In the genomic region with DNA sequence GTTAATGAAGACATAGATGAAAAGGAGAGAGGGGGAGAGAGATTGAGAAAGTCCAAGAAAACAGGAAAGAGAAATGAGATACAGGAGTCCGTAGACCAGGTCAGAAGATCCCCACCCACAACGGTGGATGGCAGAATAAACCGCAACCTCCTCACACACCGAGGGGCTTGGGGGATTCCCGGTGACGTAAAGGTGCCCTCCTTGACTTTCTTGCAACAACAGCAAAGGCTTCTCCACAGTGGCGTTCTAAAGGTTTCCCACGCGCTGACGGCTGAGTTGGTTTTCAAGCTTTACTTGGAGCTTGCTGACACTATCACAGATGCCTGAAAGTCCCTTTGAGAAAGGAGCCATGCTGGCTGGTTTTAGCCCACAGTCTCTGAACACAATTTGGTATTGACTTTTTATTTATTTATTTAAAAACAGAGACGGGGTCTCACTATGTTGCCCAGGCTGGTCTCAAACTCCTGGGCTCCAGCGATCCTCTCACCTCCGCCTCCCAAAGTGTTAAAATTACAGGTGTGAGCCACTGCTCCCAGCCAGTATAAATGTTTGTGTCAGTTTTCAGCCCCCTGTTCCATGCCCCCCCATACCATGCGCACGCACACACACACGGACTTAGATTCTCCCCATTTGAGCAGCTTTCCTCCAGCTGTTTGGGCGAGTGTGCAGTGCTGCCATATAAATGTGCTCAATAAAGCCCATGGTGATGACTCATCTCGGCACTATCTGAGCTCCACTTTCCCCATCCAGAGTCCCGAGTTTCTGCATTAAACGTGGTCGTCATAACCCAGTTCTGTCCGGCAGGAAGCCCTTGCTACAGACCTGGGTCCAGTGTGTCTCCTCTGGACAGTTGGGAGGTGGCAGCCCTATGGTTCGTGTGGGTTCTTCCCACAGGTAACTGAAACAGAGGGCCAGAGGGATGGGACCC, we compare ENCODE assay signal across 8 cellular contexts. TPM values are rescaled to one million over a fixed set of nuclear protein-coding genes. Genes with fewer than 3 reads are reported as not detected.
DNase-seq lines count a peak whose midpoint lies in the region; ATAC-seq and TF ChIP-seq lines count a peak whose summit lies in the region.

No MANE protein-coding gene starts in this region.

- H4K91ac ChIP-seq in trophoblast cell (ENCODE audit: low read depth, low read length) = no peak overlapping the region

- DNase-seq in D341Med (ENCODE audit: low spot score) (peak; percentile 24), lower lobe of right lung (no peak), NCI-H2227 treated with DMSO at 0.1 percent for 48 hours (lab: John Stamatoyannopoulos, UW) (no peak), trophoblast cell (no peak), pons (ENCODE audit: low spot score) (no peak), mammary epithelial cell (no peak)
- DNase-seq in activated CD4-positive, alpha-beta T cell treated with anti-CD3 and anti-CD28 coated beads, Interleukin-2, amount 50 U/mL, for 1 hour = peak; percentile 34

- TF ChIP-seq CTCF in lower lobe of right lung (IDR thresholded peaks at IDR 0.05) (no peak), mammary epithelial cell (conservative IDR thresholded peaks at IDR 0.05 in 1 of 2, IDR thresholded peaks at IDR 0.05 in 1 of 2; ENCODE audit: extremely low read depth in 1 of 2, insufficient read depth in 1 of 2, low read depth in 1 of 2, low read length in 2 of 2) (no peak)

- BruUV-seq in mammary epithelial cell (replicated peaks; lab: Mats Ljungman, UMichigan) = no TSS peak

- no peaks in the 10 kb centered on the region for H3K79me1 ChIP-seq in trophoblast cell (ENCODE audit: low read length)

- no peak overlapping the region for H2BK12ac ChIP-seq in trophoblast cell (ENCODE audit: low read length)

- H3K36me3 ChIP-seq in lower lobe of right lung = no peaks in the 10 kb centered on the region
- no peaks in the 10 kb centered on the region for H3K36me3 ChIP-seq in trophoblast cell (ENCODE audit: control insufficient read depth in 1 of 2, insufficient read depth in 2 of 2, low read length in 2 of 2)
- no peaks in the 10 kb centered on the region for H3K36me3 ChIP-seq in mammary epithelial cell (ENCODE audit: insufficient read depth, low read length)

- H4K12ac ChIP-seq in trophoblast cell (ENCODE audit: low read depth, low read length) = no peak overlapping the region

- H3K9ac ChIP-seq in trophoblast cell (ENCODE audit: low read length) = no peak overlapping the region
- no peak overlapping the region for H3K9ac ChIP-seq in mammary epithelial cell (ENCODE audit: insufficient read depth, low read length)

- WGBS in trophoblast cell (ENCODE audit: extremely low coverage, insufficient coverage, insufficient read length) = no CpG with 5 or more reads among the region's 23 CpGs
- 88% methylated on average over 16 of the region's 23 CpGs for WGBS in mammary epithelial cell (ENCODE audit: low coverage, missing lambda C conversion rate)

- no peak overlapping the region for H2BK5ac ChIP-seq in trophoblast cell (ENCODE audit: low read depth, low read length, poor library complexity)

- no peak overlapping the region for H3K14ac ChIP-seq in trophoblast cell (ENCODE audit: low read length)

- H3K27ac ChIP-seq in lower lobe of right lung (peak overlapping the region; percentile 73), trophoblast cell (ENCODE audit: low read depth, low read length) (no peak overlapping the region), mammary epithelial cell (ENCODE audit: insufficient read depth, low read depth, low read length) (no peak overlapping the region)

- H3K4me3 ChIP-seq in lower lobe of right lung = no peak overlapping the region
- no peak overlapping the region for H3K4me3 ChIP-seq in trophoblast cell (ENCODE audit: low read depth, low read length)
- no peak overlapping the region for H3K4me3 ChIP-seq in mammary epithelial cell (replicated peaks in 1 of 3; ENCODE audit: insufficient read depth in 1 of 3, low read depth in 2 of 3, low read length in 3 of 3)

- intact Hi-C loops in lower lobe of right lung (cut with DNase I) (no loop called here), mammary epithelial cell (cut with micrococcal nuclease) (no loop called here)

- H3K4ac ChIP-seq in trophoblast cell (ENCODE audit: low read depth, low read length) = no peak overlapping the region

- no peaks in the 10 kb centered on the region for H4K20me1 ChIP-seq in mammary epithelial cell (ENCODE audit: insufficient read depth, low read length)

- in situ Hi-C loops in mammary epithelial cell (cut with MboI; ENCODE audit: low sequenced_read_pairs in 2 of 2) = no loop called here

- H3K4me2 ChIP-seq in trophoblast cell (ENCODE audit: low read length) (no peak overlapping the region), mammary epithelial cell (ENCODE audit: insufficient read depth, low read depth, low read length) (no peak overlapping the region)

- no peak overlapping the region for H3K18ac ChIP-seq in trophoblast cell (ENCODE audit: low read length)

- H3K79me2 ChIP-seq in trophoblast cell (ENCODE audit: control insufficient read depth, insufficient read depth, low read length, poor library complexity) (no peaks in the 10 kb centered on the region), mammary epithelial cell (ENCODE audit: insufficient read depth, low read length) (no peaks in the 10 kb centered on the region)

- H3K27me3 ChIP-seq in lower lobe of right lung (ENCODE audit: low read depth) = no peaks in the 10 kb centered on the region
- H3K27me3 ChIP-seq in trophoblast cell (ENCODE audit: insufficient read depth, low read length) = no peaks in the 10 kb centered on the region
- H3K27me3 ChIP-seq in mammary epithelial cell (ENCODE audit: insufficient read depth, low read length) = no peaks in the 10 kb centered on the region

- CTCF ChIA-PET in mammary epithelial cell (lab: Charles Lee; ENCODE audit: low non-redundant PET) = no interaction called here

- no peak overlapping the region for H2AK5ac ChIP-seq in trophoblast cell (ENCODE audit: low read length)

- no peak overlapping the region for H2AFZ ChIP-seq in trophoblast cell (ENCODE audit: insufficient read depth, low read length, poor library complexity)
- no peak overlapping the region for H2AFZ ChIP-seq in mammary epithelial cell (ENCODE audit: low read depth, low read length)

- dilution Hi-C loops in mammary epithelial cell (cut with HindIII; ENCODE audit: low sequenced_read_pairs) = no loop called here

- no peak overlapping the region for H4K8ac ChIP-seq in trophoblast cell (ENCODE audit: low read depth, low read length)

- ATAC-seq in GM21737 (IDR thresholded peaks at IDR 0.05; ENCODE audit: unreplicated experiment) = peak; percentile 58
- no peak for ATAC-seq in lower lobe of right lung

- no peak overlapping the region for H3K23ac ChIP-seq in trophoblast cell (ENCODE audit: low read length)

- no peaks in the 10 kb centered on the region for H3K9me3 ChIP-seq in lower lobe of right lung
- no peaks in the 10 kb centered on the region for H3K9me3 ChIP-seq in trophoblast cell (ENCODE audit: insufficient read depth, low read depth, low read length)
- no peaks in the 10 kb centered on the region for H3K9me3 ChIP-seq in mammary epithelial cell (replicated peaks; ENCODE audit: insufficient read depth, low read length)

- H3K4me1 ChIP-seq in lower lobe of right lung = peaks cover 46% of the 10 kb centered on the region
- peaks cover 0 to 9% of the 10 kb centered on the region in 2 experiments for H3K4me1 ChIP-seq in trophoblast cell (ENCODE audit: control insufficient read depth in 1 of 2, insufficient read depth in 2 of 2, low read length in 2 of 2)
- H3K4me1 ChIP-seq in mammary epithelial cell (ENCODE audit: insufficient read depth, low read length) = peaks cover 15% of the 10 kb centered on the region

- H2BK120ac ChIP-seq in trophoblast cell (ENCODE audit: insufficient read depth, low read length, poor library complexity) = no peak overlapping the region

RNA-seq across cellular contexts. Expression of a gene that starts 33.0 kb away (rescaled TPM):
- 146 TPM for total RNA-seq in lower lobe of right lung
- polyA plus RNA-seq in trophoblast cell (2013) = 71.4 and 71.6 TPM in 2 replicates
- total RNA-seq in mammary epithelial cell = 10 to 100 TPM; 66.0 to 67.6 TPM
- polyA plus RNA-seq in mammary epithelial cell = 34.8 TPM
- 53.9 TPM for polyA minus RNA-seq in mammary epithelial cell

Comparison
In these comparisons a context has a peak if more than half of its experiments do, and no peak if none do; other contexts are left out.
1. DNase-seq: peak in D341Med (single experiment) and activated CD4-positive, alpha-beta T cell treated with anti-CD3 and anti-CD28 coated beads, Interleukin-2, amount 50 U/mL, for 1 hour (single experiment); none in lower lobe of right lung (single experiment), NCI-H2227 treated with DMSO at 0.1 percent for 48 hours (single experiment), trophoblast cell (0 of 2), pons (single experiment) and mammary epithelial cell (single experiment).